Comparison of ENCODE assay signal across 8 cellular contexts in the genomic region with DNA sequence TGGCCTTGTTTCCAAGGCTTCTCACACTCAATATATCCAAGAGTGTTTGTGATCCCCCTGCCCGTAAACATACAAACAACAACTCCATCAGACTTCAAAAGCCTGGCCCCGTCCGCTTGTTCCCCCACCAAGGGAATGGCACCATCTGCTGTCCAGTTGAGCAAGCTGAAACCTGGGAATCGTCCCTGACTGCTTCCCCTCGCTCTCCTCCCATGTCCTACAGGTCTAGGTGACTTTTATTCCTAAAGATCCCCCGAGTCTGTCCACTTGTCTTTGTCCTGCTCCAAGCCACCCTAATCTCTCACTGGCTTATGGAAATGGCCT. TPM values are rescaled to one million over a fixed set of nuclear protein-coding genes. Genes with fewer than 3 reads are reported as not detected.
DNase-seq lines count a peak whose midpoint lies in the region; ATAC-seq, FAIRE-seq and TF ChIP-seq lines count a peak whose summit lies in the region.

No MANE protein-coding gene starts in this region.

- intact Hi-C loops in Caco-2 (cut with micrococcal nuclease; ENCODE audit: unreplicated experiment) (loop anchor here (1.0 to 2.0 kb wide), 4 partner anchors 29 to 162 kb away; no protein-coding TSS in a partner anchor), mucosa of descending colon (cut with DNase I, micrococcal nuclease) (loop anchor here (10.0 kb wide), 1 partner anchor 159 kb away; no protein-coding TSS in a partner anchor)

- H3K9me3 ChIP-seq in Caco-2 (no peaks in the 10 kb centered on the region), mucosa of descending colon (no peaks in the 10 kb centered on the region)

- H3K4me3 Mint-ChIP-seq in Caco-2 (ENCODE audit: unreplicated experiment): no peak overlapping the region

- H3K27me3 ChIP-seq in Caco-2 (replicated peaks; ENCODE audit: control insufficient read depth, insufficient read depth, low read length) (no peaks in the 10 kb centered on the region), foreskin keratinocyte (peaks cover 3% of the 10 kb centered on the region)

- no TSS peak for BruUV-seq in Caco-2 (replicated peaks; lab: Mats Ljungman, UMichigan)

- H3K36me3 Mint-ChIP-seq in Caco-2 (ENCODE audit: insufficient read depth, unreplicated experiment): peaks cover 6% of the 10 kb centered on the region

- no peaks in the 10 kb centered on the region for H3K36me3 ChIP-seq in Caco-2 (ENCODE audit: control insufficient read depth, insufficient read depth, low read length)
- H3K36me3 ChIP-seq in mucosa of descending colon (ENCODE audit: low read depth): no peaks in the 10 kb centered on the region

- peaks cover 9% of the 10 kb centered on the region for H3K9me3 Mint-ChIP-seq in Caco-2 (ENCODE audit: unreplicated experiment)

- peaks cover 21% of the 10 kb centered on the region for H3K4me1 ChIP-seq in Caco-2
- H3K4me1 ChIP-seq in mucosa of descending colon (ENCODE audit: low read depth): no peaks in the 10 kb centered on the region
- H3K4me1 ChIP-seq in foreskin keratinocyte: no peaks in the 10 kb centered on the region

- H3K27me3 Mint-ChIP-seq in Caco-2 (ENCODE audit: insufficient read depth, unreplicated experiment): no peaks in the 10 kb centered on the region

- ATAC-seq in mucosa of descending colon: peak; percentile 39
- no peak for ATAC-seq in foreskin keratinocyte

- H3K4me1 Mint-ChIP-seq in Caco-2 (ENCODE audit: low read depth, unreplicated experiment): peaks cover 33% of the 10 kb centered on the region

- peak; percentile 48 to 60 for DNase-seq in Caco-2
- DNase-seq in HTR-8/SVneo (ENCODE audit: insufficient read length, low spot score): peak; percentile 25
- peak; percentile 22 to 52 for DNase-seq in cardiac fibroblast (ENCODE audit: low read depth in 2 of 2)
- peak in 1 of 3 donors; percentile 40 for DNase-seq in mucosa of descending colon
- DNase-seq in EL: no peak
- DNase-seq in activated CD4-positive, alpha-beta T cell treated with anti-CD3 and anti-CD28 coated beads for 4 hours: no peak
- no peak for DNase-seq in foreskin keratinocyte
- no peak for DNase-seq in stimulated activated naive CD4-positive, alpha-beta T cell treated with Interleukin-2 at 50 U/mL for 16 hours (lab: John Stamatoyannopoulos, UW)

- H3K27ac ChIP-seq in foreskin keratinocyte: no peak overlapping the region

- POLR2A ChIA-PET in Caco-2 (lab: Charles Lee): no interaction called here

- no peak for FAIRE-seq in HTR-8/SVneo (lab: Jason Lieb, UNC)

- TF ChIP-seq CTCF in Caco-2 (IDR thresholded peaks at IDR 0.05; ENCODE audit: insufficient read depth in 1 of 2, low read depth in 1 of 2, low read length in 1 of 2, severe bottlenecking in 1 of 2, unreplicated experiment in 1 of 2) (peak; percentile 37 to 64), cardiac fibroblast (IDR thresholded peaks at IDR 0.05; ENCODE audit: low read depth, low read length) (no peak), mucosa of descending colon (IDR thresholded peaks at IDR 0.05) (no peak), foreskin keratinocyte (conservative IDR thresholded peaks at IDR 0.05) (no peak)

- H3K27ac Mint-ChIP-seq in Caco-2 (ENCODE audit: unreplicated experiment): peak overlapping the region; percentile 54

- CTCF ChIA-PET in Caco-2 (lab: Charles Lee): interaction anchor here (1.0 kb wide), 1 partner anchor 162 kb away, joined by 3 read pairs; no protein-coding TSS in a partner anchor

- H3K4me3 ChIP-seq in Caco-2 (ENCODE audit: low read depth, low read length): no peak overlapping the region
- no peak overlapping the region for H3K4me3 ChIP-seq in cardiac fibroblast (replicated peaks in 1 of 2; ENCODE audit: low read depth in 2 of 2, low read length in 2 of 2)
- H3K4me3 ChIP-seq in mucosa of descending colon: no peak overlapping the region

RNA-seq across cellular contexts. Expression of a gene that starts 27.9 kb away (rescaled TPM):
- total RNA-seq in Caco-2 (2022) (79.4 and 87.5 TPM in 2 replicates), mucosa of descending colon (10 to 100 TPM; 14.7 to 30.5 (median 28.5) TPM), foreskin keratinocyte (0.46 and 0.71 TPM in 2 replicates)
- polyA plus RNA-seq in foreskin keratinocyte: 0.25 and 0.32 TPM in 2 replicates

Comparison
In these comparisons a context has a peak if more than half of its experiments do, and no peak if none do; other contexts are left out.
1. DNase-seq: peak in Caco-2 (2 of 2), HTR-8/SVneo (single experiment) and cardiac fibroblast (2 of 2); none in EL (single experiment), activated CD4-positive, alpha-beta T cell treated with anti-CD3 and anti-CD28 coated beads for 4 hours (0 of 2), foreskin keratinocyte (0 of 2) and stimulated activated naive CD4-positive, alpha-beta T cell treated with Interleukin-2 at 50 U/mL for 16 hours (single experiment).
2. CTCF ChIP-seq: peak in Caco-2 (2 of 2); none in cardiac fibroblast (single experiment), mucosa of descending colon (single experiment) and foreskin keratinocyte (single experiment).